In the genomic region with DNA sequence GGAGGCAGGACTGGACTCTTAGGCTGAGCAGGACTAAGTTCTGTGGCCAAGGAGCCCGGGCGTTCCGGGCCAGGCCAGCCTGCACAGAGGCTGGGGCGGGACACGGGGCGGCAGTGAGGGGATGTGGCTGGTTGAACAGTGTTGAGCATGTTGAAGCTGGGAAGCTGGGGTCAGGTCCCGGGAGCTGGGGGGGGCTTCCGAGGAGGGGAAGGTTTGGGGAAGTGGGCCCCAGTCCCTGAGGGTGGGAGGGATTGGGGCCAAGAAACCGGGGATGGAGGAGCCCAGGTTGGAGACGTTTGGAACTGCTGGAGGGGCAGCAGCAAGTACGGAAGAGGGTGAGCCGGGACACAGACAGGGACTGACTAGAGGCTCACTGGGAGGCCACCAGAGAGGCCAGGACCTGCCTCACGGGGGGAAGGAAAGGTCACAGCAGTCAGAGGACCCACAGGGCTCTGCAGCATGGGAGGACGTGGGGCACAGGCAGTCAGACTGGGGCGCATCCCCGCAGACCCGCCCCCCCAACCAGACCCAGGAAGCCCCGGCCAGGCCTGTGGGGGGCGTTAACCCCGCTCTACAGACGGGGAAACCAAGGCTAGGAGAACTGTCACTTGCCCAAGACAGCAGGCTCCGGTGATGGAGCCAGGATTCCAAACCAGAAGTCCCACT, we compare ENCODE assay signal across 1 cellular context.
TF ChIP-seq lines count a peak whose summit lies in the region.

No MANE protein-coding gene starts in this region.

TF ChIP-seq in SK-N-SH treated with all-trans-retinoic acid at 6 μM for 48 hours, 23 proteins besides CTCF, POLR2A, EP300 and RAD21:
- TF ChIP-seq, protein P1, sequence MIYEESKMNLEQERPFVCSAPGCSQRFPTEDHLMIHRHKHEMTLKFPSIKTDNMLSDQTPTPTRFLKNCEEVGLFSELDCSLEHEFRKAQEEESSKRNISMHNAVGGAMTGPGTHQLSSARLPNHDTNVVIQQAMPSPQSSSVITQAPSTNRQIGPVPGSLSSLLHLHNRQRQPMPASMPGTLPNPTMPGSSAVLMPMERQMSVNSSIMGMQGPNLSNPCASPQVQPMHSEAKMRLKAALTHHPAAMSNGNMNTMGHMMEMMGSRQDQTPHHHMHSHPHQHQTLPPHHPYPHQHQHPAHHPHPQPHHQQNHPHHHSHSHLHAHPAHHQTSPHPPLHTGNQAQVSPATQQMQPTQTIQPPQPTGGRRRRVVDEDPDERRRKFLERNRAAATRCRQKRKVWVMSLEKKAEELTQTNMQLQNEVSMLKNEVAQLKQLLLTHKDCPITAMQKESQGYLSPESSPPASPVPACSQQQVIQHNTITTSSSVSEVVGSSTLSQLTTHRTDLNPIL (CRISPR knock-in tag; IDR thresholded peaks at IDR 0.05; ENCODE audit: low read depth): no peak
- no peak for TF ChIP-seq ZNF8 (CRISPR knock-in tag; IDR thresholded peaks at IDR 0.05)
- TF ChIP-seq CSDC2 (CRISPR knock-in tag; IDR thresholded peaks at IDR 0.05): no peak
- TF ChIP-seq TOX (CRISPR knock-in tag; IDR thresholded peaks at IDR 0.05; ENCODE audit: borderline replicate concordance): no peak
- no peak for TF ChIP-seq TSHZ2 (CRISPR knock-in tag; IDR thresholded peaks at IDR 0.05)
- no peak for TF ChIP-seq OSR1 (CRISPR knock-in tag; IDR thresholded peaks at IDR 0.05)
- no peak for TF ChIP-seq BACH2 (CRISPR knock-in tag; IDR thresholded peaks at IDR 0.05; ENCODE audit: borderline replicate concordance)
- TF ChIP-seq, protein P2, sequence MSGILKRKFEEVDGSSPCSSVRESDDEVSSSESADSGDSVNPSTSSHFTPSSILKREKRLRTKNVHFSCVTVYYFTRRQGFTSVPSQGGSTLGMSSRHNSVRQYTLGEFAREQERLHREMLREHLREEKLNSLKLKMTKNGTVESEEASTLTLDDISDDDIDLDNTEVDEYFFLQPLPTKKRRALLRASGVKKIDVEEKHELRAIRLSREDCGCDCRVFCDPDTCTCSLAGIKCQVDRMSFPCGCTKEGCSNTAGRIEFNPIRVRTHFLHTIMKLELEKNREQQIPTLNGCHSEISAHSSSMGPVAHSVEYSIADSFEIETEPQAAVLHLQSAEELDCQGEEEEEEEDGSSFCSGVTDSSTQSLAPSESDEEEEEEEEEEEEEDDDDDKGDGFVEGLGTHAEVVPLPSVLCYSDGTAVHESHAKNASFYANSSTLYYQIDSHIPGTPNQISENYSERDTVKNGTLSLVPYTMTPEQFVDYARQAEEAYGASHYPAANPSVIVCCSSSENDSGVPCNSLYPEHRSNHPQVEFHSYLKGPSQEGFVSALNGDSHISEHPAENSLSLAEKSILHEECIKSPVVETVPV (CRISPR knock-in tag; IDR thresholded peaks at IDR 0.05): no peak
- TF ChIP-seq TCF4 (CRISPR knock-in tag; IDR thresholded peaks at IDR 0.05; ENCODE audit: borderline replicate concordance): no peak
- no peak for TF ChIP-seq ZNF565 (CRISPR knock-in tag; conservative IDR thresholded peaks at IDR 0.05; ENCODE audit: low read depth)
- TF ChIP-seq ARNTL (CRISPR knock-in tag; IDR thresholded peaks at IDR 0.05; ENCODE audit: borderline replicate concordance, low read depth): no peak
- TF ChIP-seq PATZ1 (CRISPR knock-in tag; IDR thresholded peaks at IDR 0.05; ENCODE audit: borderline replicate concordance): no peak
- TF ChIP-seq POU6F1 (CRISPR knock-in tag; IDR thresholded peaks at IDR 0.05; ENCODE audit: borderline replicate concordance, low read depth): no peak
- no peak for TF ChIP-seq ZC3H10 (CRISPR knock-in tag; IDR thresholded peaks at IDR 0.05)
- no peak for TF ChIP-seq ZFP30 (CRISPR knock-in tag; IDR thresholded peaks at IDR 0.05)
- no peak for TF ChIP-seq ISL1 (CRISPR knock-in tag; IDR thresholded peaks at IDR 0.05)
- no peak for TF ChIP-seq PPARA (CRISPR knock-in tag; IDR thresholded peaks at IDR 0.05; ENCODE audit: borderline replicate concordance)
- TF ChIP-seq ESRRG (CRISPR knock-in tag; IDR thresholded peaks at IDR 0.05): no peak
TF ChIP-seq in SK-N-SH treated with all-trans-retinoic acid at 6 μM for 48 hours: peak in this region for 0.
